ENCODE assay signal across 8 cellular contexts in the genomic region with DNA sequence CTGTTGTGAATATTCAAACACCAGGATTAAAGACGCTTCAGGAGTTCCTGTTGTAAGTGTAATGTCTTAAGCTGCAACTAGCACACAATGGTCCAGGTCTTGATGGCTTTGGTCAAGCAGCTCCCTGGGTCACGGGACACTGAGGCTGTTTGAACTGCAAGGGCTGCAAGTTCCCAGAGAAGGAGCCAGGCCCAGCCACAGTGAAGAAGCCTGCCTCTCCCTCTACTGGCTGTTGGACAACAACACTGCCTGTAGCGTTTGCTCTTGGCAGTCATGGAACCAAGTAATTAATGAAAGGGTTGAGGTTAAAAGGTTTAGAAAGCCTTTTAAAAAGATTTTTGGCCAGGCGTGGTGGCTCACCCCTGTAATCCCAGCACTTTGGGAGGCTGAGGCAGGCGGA. TPM values are rescaled to one million over a fixed set of nuclear protein-coding genes. Genes with fewer than 3 reads are reported as not detected.
DNase-seq lines count a peak whose midpoint lies in the region; ATAC-seq and TF ChIP-seq lines count a peak whose summit lies in the region.

No MANE protein-coding gene starts in this region.

- CTCF ChIA-PET in PC-9 (lab: Charles Lee) = no interaction called here
- CTCF ChIA-PET in CD8-positive, alpha-beta memory T cell (lab: Charles Lee) = no interaction called here

- no peak overlapping the region for H3K4me2 ChIP-seq in PC-9

- H3K27me3 ChIP-seq in PC-9 (ENCODE audit: insufficient read depth, low read depth) = no peaks in the 10 kb centered on the region
- H3K27me3 ChIP-seq in prostate gland (replicated peaks; ENCODE audit: insufficient read depth) = no peaks in the 10 kb centered on the region
- H3K27me3 ChIP-seq in CD8-positive, alpha-beta memory T cell (ENCODE audit: insufficient read depth, low read length, poor library complexity, severe bottlenecking) = no peaks in the 10 kb centered on the region

- H3F3A ChIP-seq in PC-9 (ENCODE audit: insufficient read depth, low read depth) = peaks cover 10% of the 10 kb centered on the region; the same call in 1 of the 2 replicates

- TF ChIP-seq POLR2A in prostate gland (IDR thresholded peaks at IDR 0.05) = no peak

- no peak overlapping the region for H3K4me3 Mint-ChIP-seq in nephron progenitor cell
- H3K4me3 Mint-ChIP-seq in CD8-positive, alpha-beta memory T cell = no peak overlapping the region

- H3K9me3 Mint-ChIP-seq in nephron progenitor cell = peaks cover 3% of the 10 kb centered on the region
- H3K9me3 Mint-ChIP-seq in CD8-positive, alpha-beta memory T cell = no peaks in the 10 kb centered on the region

- no peaks in the 10 kb centered on the region for H3K36me3 Mint-ChIP-seq in nephron progenitor cell (ENCODE audit: low read depth)
- H3K36me3 Mint-ChIP-seq in CD8-positive, alpha-beta memory T cell = no peaks in the 10 kb centered on the region

- H3K4me1 ChIP-seq in PC-9 (replicated peaks; ENCODE audit: insufficient read depth) = peaks cover 19% of the 10 kb centered on the region
- H3K4me1 ChIP-seq in prostate gland (replicated peaks) = no peaks in the 10 kb centered on the region
- no peaks in the 10 kb centered on the region for H3K4me1 ChIP-seq in CD8-positive, alpha-beta memory T cell (ENCODE audit: insufficient read depth, low read length)

- POLR2A ChIA-PET in PC-9 (lab: Charles Lee; ENCODE audit: unreplicated experiment) = interaction anchor here (0.6 kb wide), 1 partner anchor 1008 kb away, joined by 11 read pairs; no protein-coding TSS in a partner anchor
- POLR2A ChIA-PET in CD8-positive, alpha-beta memory T cell (lab: Charles Lee) = no interaction called here

- ATAC-seq in GM19452 (IDR thresholded peaks at IDR 0.05; ENCODE audit: unreplicated experiment) = no peak

- no peaks in the 10 kb centered on the region for H3K79me2 ChIP-seq in PC-9 (ENCODE audit: low read depth)

- H4K20me1 ChIP-seq in PC-9 (ENCODE audit: insufficient read depth) = no peaks in the 10 kb centered on the region

- H3K36me3 ChIP-seq in PC-9 (ENCODE audit: low read depth) = no peaks in the 10 kb centered on the region
- H3K36me3 ChIP-seq in prostate gland = no peaks in the 10 kb centered on the region
- no peaks in the 10 kb centered on the region for H3K36me3 ChIP-seq in CD8-positive, alpha-beta memory T cell (ENCODE audit: insufficient read depth, low read length)

- H3K27me3 Mint-ChIP-seq in nephron progenitor cell (ENCODE audit: low read depth, poor library complexity) = peaks cover 18% of the 10 kb centered on the region
- H3K27me3 Mint-ChIP-seq in CD8-positive, alpha-beta memory T cell = peaks cover 12 to 32% of the 10 kb centered on the region in 2 donors

- H3K9me3 ChIP-seq in PC-9 (ENCODE audit: insufficient read depth, low read depth) (no peaks in the 10 kb centered on the region), prostate gland (no peaks in the 10 kb centered on the region)
- H3K9me3 ChIP-seq in CD8-positive, alpha-beta memory T cell (ENCODE audit: low read length) = no peaks in the 10 kb centered on the region

- DNase-seq in PC-9 = no peak
- DNase-seq in fibroblast of peridontal ligament (ENCODE audit: extremely low read depth) = peak; percentile 66
- DNase-seq in prostate gland (ENCODE audit: low spot score) = peak; percentile 49
- DNase-seq in nephron progenitor cell = no peak
- DNase-seq in dedifferentiated amniotic fluid mesenchymal stem cell (ENCODE audit: extremely low spot score) = no peak
- no peak for DNase-seq in CD8-positive, alpha-beta memory T cell

- no peak overlapping the region for H3K27ac Mint-ChIP-seq in nephron progenitor cell
- H3K27ac Mint-ChIP-seq in CD8-positive, alpha-beta memory T cell = peak overlapping the region in 1 of 8 donors; percentile 40

- 58% methylated on average over 5 of the region's 5 CpGs for WGBS in prostate gland

- H2AFZ ChIP-seq in PC-9 = no peak overlapping the region

- H3K4me1 Mint-ChIP-seq in nephron progenitor cell = peaks cover 3% of the 10 kb centered on the region
- no peaks in the 10 kb centered on the region for H3K4me1 Mint-ChIP-seq in CD8-positive, alpha-beta memory T cell

- BruUV-seq in PC-9 (replicated peaks; lab: Mats Ljungman, UMichigan) = no TSS peak

- H3K9me2 ChIP-seq in PC-9 (ENCODE audit: insufficient read depth) = no peaks in the 10 kb centered on the region

- H3K27ac ChIP-seq in PC-9 (no peak overlapping the region), prostate gland (no peak overlapping the region)
- no peak overlapping the region for H3K27ac ChIP-seq in CD8-positive, alpha-beta memory T cell (ENCODE audit: low read depth, low read length)

- TF ChIP-seq CTCF in GM12875 (IDR thresholded peaks at IDR 0.05; ENCODE audit: borderline replicate concordance, insufficient read depth, low read depth, low read length) (peak; percentile 38; the same call in 1 of the 2 replicates), PC-9 (conservative IDR thresholded peaks at IDR 0.05) (peak; percentile 51; the same call in 1 of the 2 replicates), prostate gland (IDR thresholded peaks at IDR 0.05) (peak in 3 of 4 experiments; percentile 49 to 60 (median 56)), nephron progenitor cell (IDR thresholded peaks at IDR 0.05) (no peak)

- no peak overlapping the region for H3K4me3 ChIP-seq in GM12875 (ENCODE audit: low read depth, low read length)
- H3K4me3 ChIP-seq in PC-9 = no peak overlapping the region
- no peak overlapping the region for H3K4me3 ChIP-seq in prostate gland
- H3K4me3 ChIP-seq in CD8-positive, alpha-beta memory T cell (ENCODE audit: low read length) = no peak overlapping the region

- intact Hi-C loops in PC-9 (cut with micrococcal nuclease; ENCODE audit: unreplicated experiment) (no loop called here), prostate gland (cut with DNase I) (no loop called here)

RNA-seq across cellular contexts. Expression of a gene that starts 31.9 kb away (rescaled TPM):
- total RNA-seq in PC-9 (2021) (59.8 and 80.8 TPM in 2 replicates), prostate gland (10 to 100 TPM; 33.7 to 35.9 TPM)
- total RNA-seq in CD8-positive, alpha-beta memory T cell = 10 to 100 TPM; 48.1 to 51.9 TPM
- 53.9 TPM for polyA plus RNA-seq in CD8-positive, alpha-beta memory T cell

Comparison
In these comparisons a context has a peak if more than half of its experiments do, and no peak if none do; other contexts are left out.
1. DNase-seq: peak in fibroblast of peridontal ligament (single experiment) and prostate gland (single experiment); none in PC-9 (0 of 2), nephron progenitor cell (single experiment), dedifferentiated amniotic fluid mesenchymal stem cell (single experiment) and CD8-positive, alpha-beta memory T cell (0 of 5).